ENCODE assay signal across 20 cellular contexts in the genomic region with DNA sequence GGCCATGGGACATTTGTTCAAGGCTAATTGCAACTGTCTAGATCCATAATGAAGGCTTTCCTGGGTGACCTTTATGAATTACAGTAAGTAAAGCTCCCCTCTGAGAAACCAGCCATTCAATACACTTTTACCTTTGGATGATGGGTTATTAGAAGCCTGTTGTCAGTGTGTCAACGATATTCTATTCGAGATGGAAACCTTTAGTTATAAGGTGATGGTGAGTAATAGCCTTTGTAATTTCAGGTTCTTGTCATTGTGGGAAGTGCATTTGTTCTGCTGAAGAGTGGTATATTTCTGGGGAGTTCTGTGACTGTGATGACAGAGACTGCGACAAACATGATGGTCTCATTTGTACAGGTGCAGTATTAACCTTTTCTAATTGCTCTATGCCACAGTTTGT.
"Had no signal": no experiment of that assay in that cellular context is flagged by ENCODE, and none has a peak within 500 bp of the region (broad histone marks: within the 10 kb centered on the region; RNA-seq: fewer than 3 reads in every experiment).

No MANE protein-coding gene starts in this region.

- H3K36me3 ChIP-seq: Peyer's patch, SJSA1 had no signal

- H3K27me3 ChIP-seq: Peyer's patch, SJSA1 had no signal

- H3K27ac ChIP-seq: Peyer's patch, RWPE1, SJSA1 had no signal

- H3K9me3 ChIP-seq: Peyer's patch, SJSA1 had no signal

- H3K4me3 ChIP-seq: Peyer's patch, SJSA1 had no signal

- DNase-seq: activated CD4-positive, alpha-beta memory T cell treated with anti-CD3 and anti-CD28 coated beads, Interleukin-2, amount 10 ng/mL, durations not matched to agents 7 days and 5 days; activated CD4-positive, alpha-beta T cell treated with anti-CD3 and anti-CD28 coated beads, Interleukin-2, amount 10 ng/mL, durations not matched to agents 7 days and 5 days; activated CD4-positive, CD25-positive, alpha-beta regulatory T cell; activated gamma-delta T cell; activated naive CD4-positive, alpha-beta T cell treated with anti-CD3 and anti-CD28 coated beads for 36 hours; activated T-cell treated with anti-CD3 and anti-CD28 coated beads for 4 hours; activated T-cell treated with anti-CD3 and anti-CD28 coated beads, Interleukin-2, amount 50 U/mL, for 48 hours; amygdala; KBM-7; NCI-H1048; NCI-H187; NCI-H446; NCI-H524; NCI-H82; Peyer's patch; Right ventricle myocardium superior; T-helper 17 cell; T-helper 9 cell had no signal
